Comparison of ENCODE assay signal across 1 cellular context in the genomic region with DNA sequence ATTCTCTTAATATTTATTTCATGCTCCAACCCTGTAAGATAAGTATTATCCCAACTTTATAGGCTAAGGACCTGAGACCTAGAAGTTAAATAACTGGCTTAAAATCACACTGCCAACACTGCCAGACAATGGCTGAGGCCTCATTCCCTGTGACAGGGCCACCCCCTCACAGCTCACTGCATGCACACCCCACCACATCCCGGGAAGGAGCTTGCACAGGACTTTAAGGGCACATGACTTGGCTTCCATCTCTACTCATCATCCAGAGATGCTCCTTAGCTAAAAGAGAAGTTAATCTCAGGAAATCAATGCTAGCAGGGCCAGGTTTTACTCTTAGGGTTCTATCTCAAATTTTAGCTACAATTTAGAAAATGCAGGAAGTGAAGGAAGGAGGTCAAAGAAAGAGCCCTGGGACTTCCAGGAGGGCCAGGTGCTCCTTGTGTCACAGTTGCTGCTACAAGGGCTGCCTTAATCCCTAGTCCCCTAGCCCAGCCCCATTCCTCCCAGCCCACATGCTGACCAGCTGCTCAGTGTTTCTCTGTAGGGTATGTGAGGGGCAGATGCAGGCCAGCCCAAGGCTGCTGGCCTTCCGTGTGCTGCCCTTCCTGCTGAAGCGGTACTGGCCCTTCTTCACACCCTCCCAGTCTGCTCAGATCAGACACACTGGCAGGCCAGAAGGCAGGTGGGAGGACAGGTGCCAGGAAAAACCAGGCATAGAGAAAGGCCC.
TF ChIP-seq lines count a peak whose summit lies in the region.

No MANE protein-coding gene starts in this region.

TF ChIP-seq in SK-N-SH, 30 proteins besides CTCF, POLR2A, EP300 and RAD21 (continued from another document):
- TF ChIP-seq, protein P1, sequence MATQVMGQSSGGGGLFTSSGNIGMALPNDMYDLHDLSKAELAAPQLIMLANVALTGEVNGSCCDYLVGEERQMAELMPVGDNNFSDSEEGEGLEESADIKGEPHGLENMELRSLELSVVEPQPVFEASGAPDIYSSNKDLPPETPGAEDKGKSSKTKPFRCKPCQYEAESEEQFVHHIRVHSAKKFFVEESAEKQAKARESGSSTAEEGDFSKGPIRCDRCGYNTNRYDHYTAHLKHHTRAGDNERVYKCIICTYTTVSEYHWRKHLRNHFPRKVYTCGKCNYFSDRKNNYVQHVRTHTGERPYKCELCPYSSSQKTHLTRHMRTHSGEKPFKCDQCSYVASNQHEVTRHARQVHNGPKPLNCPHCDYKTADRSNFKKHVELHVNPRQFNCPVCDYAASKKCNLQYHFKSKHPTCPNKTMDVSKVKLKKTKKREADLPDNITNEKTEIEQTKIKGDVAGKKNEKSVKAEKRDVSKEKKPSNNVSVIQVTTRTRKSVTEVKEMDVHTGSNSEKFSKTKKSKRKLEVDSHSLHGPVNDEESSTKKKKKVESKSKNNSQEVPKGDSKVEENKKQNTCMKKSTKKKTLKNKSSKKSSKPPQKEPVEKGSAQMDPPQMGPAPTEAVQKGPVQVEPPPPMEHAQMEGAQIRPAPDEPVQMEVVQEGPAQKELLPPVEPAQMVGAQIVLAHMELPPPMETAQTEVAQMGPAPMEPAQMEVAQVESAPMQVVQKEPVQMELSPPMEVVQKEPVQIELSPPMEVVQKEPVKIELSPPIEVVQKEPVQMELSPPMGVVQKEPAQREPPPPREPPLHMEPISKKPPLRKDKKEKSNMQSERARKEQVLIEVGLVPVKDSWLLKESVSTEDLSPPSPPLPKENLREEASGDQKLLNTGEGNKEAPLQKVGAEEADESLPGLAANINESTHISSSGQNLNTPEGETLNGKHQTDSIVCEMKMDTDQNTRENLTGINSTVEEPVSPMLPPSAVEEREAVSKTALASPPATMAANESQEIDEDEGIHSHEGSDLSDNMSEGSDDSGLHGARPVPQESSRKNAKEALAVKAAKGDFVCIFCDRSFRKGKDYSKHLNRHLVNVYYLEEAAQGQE (IDR thresholded peaks at IDR 0.05; ENCODE audit: low read depth, low read length), result no peak
- TF ChIP-seq NRF1 (IDR thresholded peaks at IDR 0.05; ENCODE audit: low read depth, low read length) (no peak), ELF1 (IDR thresholded peaks at IDR 0.05) (no peak), NFIC (IDR thresholded peaks at IDR 0.05; ENCODE audit: borderline replicate concordance) (no peak), GABPA (IDR thresholded peaks at IDR 0.05; ENCODE audit: low read depth) (no peak)
- TF ChIP-seq, protein P2, sequence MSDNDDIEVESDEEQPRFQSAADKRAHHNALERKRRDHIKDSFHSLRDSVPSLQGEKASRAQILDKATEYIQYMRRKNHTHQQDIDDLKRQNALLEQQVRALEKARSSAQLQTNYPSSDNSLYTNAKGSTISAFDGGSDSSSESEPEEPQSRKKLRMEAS (IDR thresholded peaks at IDR 0.05; ENCODE audit: low read depth), result no peak
